Comparison of ENCODE assay signal across 7 cellular contexts in the genomic region with DNA sequence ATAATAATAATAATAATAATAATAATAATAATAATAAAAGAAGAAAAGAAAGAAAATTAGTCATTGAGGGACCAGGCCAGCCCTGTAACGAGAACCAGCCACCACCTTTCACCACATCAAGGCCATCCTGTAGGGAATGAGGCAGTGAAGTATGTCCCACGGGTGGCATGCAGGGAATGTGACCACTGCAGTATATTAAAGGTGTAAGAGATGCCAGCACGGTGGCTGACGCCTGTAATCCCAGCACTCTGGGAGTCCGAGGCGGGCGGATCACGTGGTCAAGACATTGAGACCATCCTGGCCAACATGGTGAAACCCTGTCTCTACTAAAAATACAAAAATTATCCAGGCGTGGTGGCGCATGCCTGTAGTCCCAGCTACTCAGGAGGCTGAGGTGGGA. TPM values are rescaled to one million over a fixed set of nuclear protein-coding genes. Genes with fewer than 3 reads are reported as not detected.
"Had no signal": no experiment of that assay in that cellular context is flagged by ENCODE, and none has a peak within 500 bp of the region (broad histone marks: within the 10 kb centered on the region; RNA-seq: fewer than 3 reads in every experiment).

No MANE protein-coding gene starts in this region.

RNA-seq across cellular contexts. Expression of a gene that starts 10.2 kb away (rescaled TPM):
- total RNA-seq: PC-3, PC-9, Right ventricle myocardium inferior, Right ventricle myocardium superior, RPMI7951, SJSA1 had no signal
- polyA plus RNA-seq: SK-N-SH had no signal
